1 cellular context compared by ENCODE assay signal in the genomic region with DNA sequence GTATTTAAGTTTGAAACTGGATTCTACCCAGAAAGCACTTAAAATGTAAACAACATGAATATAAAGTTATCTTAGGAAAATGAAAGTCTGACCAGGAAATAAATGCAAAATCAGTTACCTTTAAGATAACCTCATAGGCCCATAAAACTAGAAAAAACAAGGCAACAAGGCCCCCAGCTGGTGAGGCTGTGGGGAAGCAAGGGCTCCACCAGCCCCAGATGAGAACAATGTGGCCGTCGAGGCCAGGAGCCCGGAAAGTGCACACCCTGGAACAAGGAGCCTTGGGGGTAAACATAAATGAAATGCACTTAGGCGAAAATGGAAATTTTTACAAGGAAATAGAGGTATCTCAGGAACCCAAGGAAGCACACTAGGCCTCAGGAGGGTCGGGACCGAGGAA.
TF ChIP-seq lines count a peak whose summit lies in the region.

No MANE protein-coding gene starts in this region.

TF ChIP-seq in GM12878, 131 proteins besides CTCF, POLR2A, EP300 and RAD21:
- TF ChIP-seq, protein P1, sequence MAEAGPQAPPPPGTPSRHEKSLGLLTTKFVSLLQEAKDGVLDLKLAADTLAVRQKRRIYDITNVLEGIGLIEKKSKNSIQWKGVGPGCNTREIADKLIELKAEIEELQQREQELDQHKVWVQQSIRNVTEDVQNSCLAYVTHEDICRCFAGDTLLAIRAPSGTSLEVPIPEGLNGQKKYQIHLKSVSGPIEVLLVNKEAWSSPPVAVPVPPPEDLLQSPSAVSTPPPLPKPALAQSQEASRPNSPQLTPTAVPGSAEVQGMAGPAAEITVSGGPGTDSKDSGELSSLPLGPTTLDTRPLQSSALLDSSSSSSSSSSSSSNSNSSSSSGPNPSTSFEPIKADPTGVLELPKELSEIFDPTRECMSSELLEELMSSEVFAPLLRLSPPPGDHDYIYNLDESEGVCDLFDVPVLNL (IDR thresholded peaks at IDR 0.05; ENCODE audit: low read depth, low read length) = no peak
- TF ChIP-seq RUNX3 (IDR thresholded peaks at IDR 0.05; ENCODE audit: low read length) (no peak), CHD4 (IDR thresholded peaks at IDR 0.05) (no peak), HDGF (IDR thresholded peaks at IDR 0.05) (no peak), ZNF24 (IDR thresholded peaks at IDR 0.05) (no peak), ZNF622 (IDR thresholded peaks at IDR 0.05) (no peak), TCF7 (IDR thresholded peaks at IDR 0.05; ENCODE audit: borderline replicate concordance) (no peak)
